Comparison of ENCODE assay signal across 8 cellular contexts in the genomic region with DNA sequence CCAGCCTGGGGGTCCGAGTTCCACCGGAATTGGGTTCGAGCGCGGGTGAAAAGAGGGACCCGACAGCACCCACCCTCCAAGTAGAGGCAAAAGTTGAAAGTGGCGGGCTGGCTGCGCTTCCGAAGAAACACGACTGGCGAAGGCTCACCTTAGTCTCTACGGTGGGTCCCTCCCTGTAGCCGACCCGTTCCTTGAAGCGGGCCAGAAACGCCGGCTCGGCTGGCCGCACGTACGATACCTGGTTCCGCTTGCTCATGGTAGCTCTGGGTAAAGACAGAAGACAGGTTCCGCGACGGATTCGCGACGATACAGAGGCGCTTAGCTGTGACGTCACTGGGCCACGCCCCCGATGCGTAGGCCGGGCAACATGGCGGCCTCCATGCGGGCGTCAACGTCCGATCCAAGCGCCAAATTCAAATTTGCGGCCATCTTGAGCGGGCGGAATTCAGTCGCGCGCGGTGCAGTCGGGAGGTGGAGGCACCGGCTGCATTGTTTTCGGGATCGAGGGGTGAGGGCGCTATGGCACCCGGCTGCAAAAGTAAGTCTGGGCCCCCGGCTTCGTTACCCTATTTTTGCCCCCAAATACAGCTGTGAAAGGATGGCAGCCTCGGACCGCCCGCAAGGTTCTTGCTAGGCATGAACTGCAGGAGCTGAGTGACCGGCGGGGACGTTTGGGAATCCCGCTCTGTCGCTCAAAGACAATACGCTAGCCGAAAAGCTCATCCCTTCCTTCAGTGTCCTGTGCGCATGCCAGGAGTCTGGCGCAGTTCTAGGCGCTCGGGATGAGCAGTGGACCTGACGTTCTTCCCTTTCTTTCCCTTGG. TPM values are rescaled to one million over a fixed set of nuclear protein-coding genes. Genes with fewer than 3 reads are reported as not detected.
A peak's percentile ranks its signal among the peaks of the same experiment; 100 is the strongest.
DNase-seq lines count a peak whose midpoint lies in the region; ATAC-seq, FAIRE-seq and TF ChIP-seq lines count a peak whose summit lies in the region.

Gene KIAA1143 (minus strand): TSS at position 273 of the 823 bp plus-strand sequence. CDS start 17 bp downstream, at position 256.
Gene KIF15 (plus strand): TSS at position 448 of the 823 bp plus-strand sequence. CDS start 72 bp downstream, at position 520.

- TF ChIP-seq CTCF in D721Med (IDR thresholded peaks at IDR 0.05; ENCODE audit: insufficient read depth, missing control alignments) (no peak), OCI-LY3 (IDR thresholded peaks at IDR 0.05; ENCODE audit: low read depth, low read length) (peak; percentile 39)

- peak; percentile 81 for ATAC-seq in GM21526 (IDR thresholded peaks at IDR 0.05; ENCODE audit: low FRiP score, unreplicated experiment)

- H2AFZ ChIP-seq in OCI-LY3 (ENCODE audit: low read depth, low read length): peak within 1 kb of the TSS; percentile 94

- H4K20me1 ChIP-seq in OCI-LY3 (ENCODE audit: insufficient read depth, low read length): no peaks in the 10 kb centered on the region

- DNase-seq in D721Med (ENCODE audit: insufficient read length, low spot score) (peak; percentile 50), HuH-7.5 (ENCODE audit: low spot score) (peak; percentile 60), activated T-cell treated with anti-CD3 and anti-CD28 coated beads for 1 hour (ENCODE audit: low read depth) (peak; percentile 96), epidermal melanocyte (ENCODE audit: insufficient read length, low spot score) (peak; percentile 81)
- DNase-seq in stimulated activated CD8-positive, alpha-beta memory T cell treated with anti-CD3 and anti-CD28 coated beads, Interleukin-4, amount 100 ng/mL, for 1 hour (ENCODE audit: low read depth in 2 of 2, low spot score in 1 of 2): peak; percentile 96

- H3K9ac ChIP-seq in OCI-LY3 (ENCODE audit: low read length): peak within 1 kb of the TSS; percentile 75

- no peak for FAIRE-seq in D721Med (lab: Jason Lieb, UNC)

- H3K36me3 ChIP-seq in OCI-LY3 (replicated peaks; ENCODE audit: low read depth, low read length): peaks cover 55% of the 10 kb centered on the region

- peaks cover 6% of the 10 kb centered on the region for H3K4me1 ChIP-seq in OCI-LY3 (ENCODE audit: low read length)
- peaks cover 20% of the 10 kb centered on the region for H3K4me1 ChIP-seq in mononuclear cell (ENCODE audit: insufficient read depth, low read length)

- H3K4me2 ChIP-seq in OCI-LY3 (ENCODE audit: low read length): peak within 1 kb of the TSS; percentile 87

- peaks cover 93% of the 10 kb centered on the region for H3K79me2 ChIP-seq in OCI-LY3 (ENCODE audit: low read length)

- H3K27me3 ChIP-seq in OCI-LY3 (ENCODE audit: low read depth, low read length): no peaks in the 10 kb centered on the region
- H3K27me3 ChIP-seq in mononuclear cell (ENCODE audit: insufficient read depth, low read length): no peaks in the 10 kb centered on the region

- H3K4me3 ChIP-seq in OCI-LY3 (ENCODE audit: low read length): peak within 1 kb of the TSS; percentile 79
- H3K4me3 ChIP-seq in mononuclear cell (ENCODE audit: low read length): peak within 1 kb of the TSS; percentile 87

- peak within 1 kb of the TSS; percentile 56 for H3K27ac ChIP-seq in OCI-LY3 (ENCODE audit: low read length)

- H3K9me3 ChIP-seq in OCI-LY3 (ENCODE audit: insufficient read depth, low read length) (peaks cover 31% of the 10 kb centered on the region), mononuclear cell (ENCODE audit: low read depth, low read length) (peaks cover 6% of the 10 kb centered on the region)

RNA-seq across cellular contexts. Expression of gene KIAA1143, which starts in this region (rescaled TPM):
- 17.0 TPM for total RNA-seq in mononuclear cell

RNA-seq across cellular contexts. Expression of gene KIF15, which starts in this region (rescaled TPM):
- total RNA-seq in mononuclear cell: 1.5 TPM

Comparison
In these comparisons a context has a peak if more than half of its experiments do, and no peak if none do; other contexts are left out.
1. Peak in every context shown above with its lines: DNase-seq, ATAC-seq, H3K4me3 ChIP-seq and H3K27ac ChIP-seq.